In genomic region chr16:11114366-11115164, GRCh38 we compare ENCODE assay signal across 11 cellular contexts.
A peak's percentile ranks its signal among the peaks of the same experiment; 100 is the strongest.
DNase-seq lines count a peak whose midpoint lies in the region; ATAC-seq, FAIRE-seq and TF ChIP-seq lines count a peak whose summit lies in the region.
"Had no signal": no experiment of that assay in that cellular context is flagged by ENCODE, and none has a peak within 500 bp of the region (broad histone marks: within the 10 kb centered on the region; RNA-seq: fewer than 3 reads in every experiment).

No MANE protein-coding gene starts in this region.

- no peak overlapping the region for H3K4ac ChIP-seq in mesenchymal stem cell (ENCODE audit: low read depth in 1 of 2, low read length in 2 of 2)

- H2AK5ac ChIP-seq in mesenchymal stem cell (ENCODE audit: low read length, severe bottlenecking), result peak overlapping the region; percentile 41

- no peak overlapping the region for H2AFZ ChIP-seq in mesenchymal stem cell (ENCODE audit: low read depth, low read length)

- no peaks in the 10 kb centered on the region for H3K27me3 Mint-ChIP-seq in activated naive CD4-positive, alpha-beta T cell treated with anti-CD3 and anti-CD28 coated beads for 36 hours (ENCODE audit: low read depth)
- no peaks in the 10 kb centered on the region for H3K27me3 Mint-ChIP-seq in activated CD8-positive, alpha-beta T cell treated with anti-CD3 and anti-CD28 coated beads for 36 hours
- H3K27me3 Mint-ChIP-seq: naive B cell had no signal

- CTCF ChIA-PET in activated naive CD4-positive, alpha-beta T cell treated with anti-CD3 and anti-CD28 coated beads for 36 hours (lab: Charles Lee), result interaction anchor here (0.7 to 1.8 kb wide), 3 partner anchors 9 to 232 kb away, joined by 3 to 10 read pairs (median 3); no protein-coding TSS in a partner anchor
- CTCF ChIA-PET in activated CD8-positive, alpha-beta T cell treated with anti-CD3 and anti-CD28 coated beads for 36 hours (lab: Charles Lee), result interaction anchor here (1.0 to 2.4 kb wide), 5 partner anchors 9 to 165 kb away, joined by 3 to 8 read pairs (median 4); no protein-coding TSS in a partner anchor

- no peak overlapping the region for H2BK15ac ChIP-seq in mesenchymal stem cell (ENCODE audit: low read depth, poor library complexity, severe bottlenecking)

- H3K27ac ChIP-seq in mesenchymal stem cell (ENCODE audit: low read length, poor library complexity, severe bottlenecking) (no peak overlapping the region), pancreas (no peak overlapping the region)
- H3K27ac ChIP-seq: transverse colon had no signal

- H3K4me3 ChIP-seq in mesenchymal stem cell (ENCODE audit: insufficient read depth in 1 of 2, low read depth in 1 of 2, low read length in 2 of 2) (no peak overlapping the region), pancreas (no peak overlapping the region)
- H3K4me3 ChIP-seq: transverse colon had no signal

- no peak overlapping the region for H3K23ac ChIP-seq in mesenchymal stem cell (ENCODE audit: low read length in 2 of 2)

- intact Hi-C loops in activated naive CD4-positive, alpha-beta T cell treated with anti-CD3 and anti-CD28 coated beads for 36 hours (cut with micrococcal nuclease), result loop anchor here (1.0 to 2.0 kb wide), 6 partner anchors 9 to 126 kb away; no protein-coding TSS in a partner anchor
- intact Hi-C loops in activated CD8-positive, alpha-beta T cell treated with anti-CD3 and anti-CD28 coated beads for 36 hours (cut with micrococcal nuclease), result loop anchor here (2.0 to 5.0 kb wide), 2 partner anchors 14 to 142 kb away; no protein-coding TSS in a partner anchor
- intact Hi-C loops in pancreas (cut with DNase I), result no loop called here

- no peak for TF ChIP-seq CTCF in activated CD8-positive, alpha-beta T cell treated with anti-CD3 and anti-CD28 coated beads for 36 hours (IDR thresholded peaks at IDR 0.05)
- TF ChIP-seq CTCF in pancreas (IDR thresholded peaks at IDR 0.05), result no peak

- no peak overlapping the region for H2BK5ac ChIP-seq in mesenchymal stem cell (ENCODE audit: low read depth, low read length, poor library complexity, severe bottlenecking)

- no peaks in the 10 kb centered on the region for H3K27me3 ChIP-seq in mesenchymal stem cell (ENCODE audit: control insufficient read depth in 1 of 2, insufficient read depth in 1 of 2, low read length in 2 of 2)
- H3K27me3 ChIP-seq in pancreas, result no peaks in the 10 kb centered on the region
- H3K27me3 ChIP-seq: transverse colon had no signal

- H3K27ac Mint-ChIP-seq in activated naive CD4-positive, alpha-beta T cell treated with anti-CD3 and anti-CD28 coated beads for 36 hours, result peak overlapping the region; percentile 83
- peak overlapping the region; percentile 93 for H3K27ac Mint-ChIP-seq in activated CD8-positive, alpha-beta T cell treated with anti-CD3 and anti-CD28 coated beads for 36 hours

- peak overlapping the region; percentile 23 for H3K4me3 Mint-ChIP-seq in activated naive CD4-positive, alpha-beta T cell treated with anti-CD3 and anti-CD28 coated beads for 36 hours
- peak overlapping the region; percentile 55 for H3K4me3 Mint-ChIP-seq in activated CD8-positive, alpha-beta T cell treated with anti-CD3 and anti-CD28 coated beads for 36 hours
- H3K4me3 Mint-ChIP-seq: naive B cell had no signal

- H3K4me2 ChIP-seq in mesenchymal stem cell (ENCODE audit: low read length, poor library complexity, severe bottlenecking), result no peak overlapping the region

- WGBS in mesenchymal stem cell, result 85% methylated on average over 15 of the region's 15 CpGs
- 90 to 92% methylated on average over 15 of the region's 15 CpGs for WGBS in pancreas, 2 donors

- peaks cover 33% of the 10 kb centered on the region for H3K4me1 Mint-ChIP-seq in activated naive CD4-positive, alpha-beta T cell treated with anti-CD3 and anti-CD28 coated beads for 36 hours (ENCODE audit: low read depth)
- H3K4me1 Mint-ChIP-seq in activated CD8-positive, alpha-beta T cell treated with anti-CD3 and anti-CD28 coated beads for 36 hours (ENCODE audit: low read depth), result peaks cover 61% of the 10 kb centered on the region

- FAIRE-seq in pancreas (lab: Jason Lieb, UNC), result no peak

- POLR2A ChIA-PET in activated CD8-positive, alpha-beta T cell treated with anti-CD3 and anti-CD28 coated beads for 36 hours (lab: Charles Lee), result interaction anchor here (0.7 to 2.7 kb wide), 16 partner anchors 10 to 257 kb away, joined by 3 to 15 read pairs (median 3); partner anchors contain the start of gene SOCS1

- peaks cover 9% of the 10 kb centered on the region for H3K36me3 Mint-ChIP-seq in activated naive CD4-positive, alpha-beta T cell treated with anti-CD3 and anti-CD28 coated beads for 36 hours (ENCODE audit: low read depth)
- H3K36me3 Mint-ChIP-seq in activated CD8-positive, alpha-beta T cell treated with anti-CD3 and anti-CD28 coated beads for 36 hours (ENCODE audit: low read depth), result peaks cover 32% of the 10 kb centered on the region

- peak; percentile 77 for DNase-seq in activated naive CD4-positive, alpha-beta T cell treated with anti-CD3 and anti-CD28 coated beads for 36 hours
- no peak for DNase-seq in activated naive CD4-positive, alpha-beta T cell treated with anti-CD3 and anti-CD28 coated beads, Interleukin-2, amount 50 U/mL, for 16 hours
- peak; percentile 68 for DNase-seq in activated CD8-positive, alpha-beta T cell treated with anti-CD3 and anti-CD28 coated beads for 36 hours
- DNase-seq in mesenchymal stem cell (no peak), hepatic stellate cell (ENCODE audit: low spot score) (no peak), AG08396 (ENCODE audit: low spot score) (no peak), pancreas (no peak)
- DNase-seq: activated effector memory CD4-positive, alpha-beta T cell treated with anti-CD3 and anti-CD28 coated beads, Interleukin-2, amount 50 U/mL, for 16 hours; naive B cell; transverse colon had no signal

- ATAC-seq in activated CD8-positive, alpha-beta T cell treated with anti-CD3 and anti-CD28 coated beads for 36 hours, result peak; percentile 86
- ATAC-seq in GM19328 (IDR thresholded peaks at IDR 0.05; ENCODE audit: unreplicated experiment) (no peak), pancreas (no peak)

- peak overlapping the region; percentile 7 to 86 for H2BK12ac ChIP-seq in mesenchymal stem cell (ENCODE audit: low read length in 2 of 2)

- peak overlapping the region; percentile 4 to 29 for H3K18ac ChIP-seq in mesenchymal stem cell (ENCODE audit: low read depth in 1 of 2, low read length in 2 of 2)

- peak overlapping the region; percentile 74 for H4K91ac ChIP-seq in mesenchymal stem cell (ENCODE audit: low read length)

- peaks cover 9% of the 10 kb centered on the region for H3K4me1 ChIP-seq in mesenchymal stem cell (ENCODE audit: control insufficient read depth, insufficient read depth, low read depth, low read length)
- H3K4me1 ChIP-seq in pancreas, result no peaks in the 10 kb centered on the region
- H3K4me1 ChIP-seq: transverse colon had no signal

- peaks cover 4% of the 10 kb centered on the region for H3K79me1 ChIP-seq in mesenchymal stem cell (replicated peaks; ENCODE audit: low read length, poor library complexity, severe bottlenecking)

- H3K36me3 ChIP-seq in mesenchymal stem cell (ENCODE audit: control insufficient read depth in 1 of 2, insufficient read depth in 2 of 2, low read depth in 1 of 2, low read length in 2 of 2) (peaks cover 5 to 8% of the 10 kb centered on the region in 2 experiments), pancreas (no peaks in the 10 kb centered on the region)
- H3K36me3 ChIP-seq: transverse colon had no signal

- no peak overlapping the region for H3K14ac ChIP-seq in mesenchymal stem cell (ENCODE audit: low read length in 2 of 2)

- no peak overlapping the region for H2BK120ac ChIP-seq in mesenchymal stem cell (ENCODE audit: low read depth, low read length)

- no peak overlapping the region for H3K9ac ChIP-seq in mesenchymal stem cell (ENCODE audit: low read length)

- peak overlapping the region; percentile 41 for H4K8ac ChIP-seq in mesenchymal stem cell (ENCODE audit: low read length)

- H3K9me3 ChIP-seq in mesenchymal stem cell (ENCODE audit: control insufficient read depth, low read length) (peaks cover 14% of the 10 kb centered on the region), pancreas (no peaks in the 10 kb centered on the region)

- H3K9me3 Mint-ChIP-seq in activated naive CD4-positive, alpha-beta T cell treated with anti-CD3 and anti-CD28 coated beads for 36 hours, result peaks cover 5% of the 10 kb centered on the region
- H3K9me3 Mint-ChIP-seq in activated CD8-positive, alpha-beta T cell treated with anti-CD3 and anti-CD28 coated beads for 36 hours, result peaks cover 10% of the 10 kb centered on the region

Comparison
In these comparisons a context has a peak if more than half of its experiments do, and no peak if none do; other contexts are left out.
1. DNase-seq: peak in activated naive CD4-positive, alpha-beta T cell treated with anti-CD3 and anti-CD28 coated beads for 36 hours (single experiment) and activated CD8-positive, alpha-beta T cell treated with anti-CD3 and anti-CD28 coated beads for 36 hours (single experiment); none in activated naive CD4-positive, alpha-beta T cell treated with anti-CD3 and anti-CD28 coated beads, Interleukin-2, amount 50 U/mL, for 16 hours (single experiment), mesenchymal stem cell (single experiment), hepatic stellate cell (single experiment), AG08396 (single experiment) and pancreas (0 of 6).
2. intact Hi-C loops: an anchor here in activated naive CD4-positive, alpha-beta T cell treated with anti-CD3 and anti-CD28 coated beads for 36 hours (1.0 to 2.0 kb wide) and activated CD8-positive, alpha-beta T cell treated with anti-CD3 and anti-CD28 coated beads for 36 hours (2.0 to 5.0 kb wide); none called in pancreas.